15 cellular contexts compared by ENCODE assay signal in the genomic region with DNA sequence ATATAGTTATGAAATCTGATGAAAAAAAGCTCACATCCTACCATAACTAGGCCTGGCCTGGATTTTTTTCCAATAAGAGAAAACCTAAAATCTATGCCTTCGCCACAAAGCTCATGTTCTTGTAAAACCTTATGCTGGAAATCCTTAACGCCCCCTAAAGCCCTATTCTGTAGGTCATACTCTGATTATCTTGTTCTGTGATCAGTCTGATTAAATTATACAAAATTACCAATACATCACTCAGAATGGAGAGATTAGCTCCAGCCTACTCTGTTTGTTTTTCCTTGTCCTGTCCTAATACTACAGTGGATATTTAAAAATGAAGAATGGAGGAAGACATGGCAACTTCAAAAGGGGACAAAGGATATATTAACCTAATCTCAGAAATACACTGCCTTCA. TPM values are rescaled to one million over a fixed set of nuclear protein-coding genes. Genes with fewer than 3 reads are reported as not detected.
DNase-seq lines count a peak whose midpoint lies in the region; ATAC-seq and TF ChIP-seq lines count a peak whose summit lies in the region.
"Had no signal": no experiment of that assay in that cellular context is flagged by ENCODE, and none has a peak within 500 bp of the region (broad histone marks: within the 10 kb centered on the region; RNA-seq: fewer than 3 reads in every experiment).

No MANE protein-coding gene starts in this region.

- H3K4me3 Mint-ChIP-seq in central memory CD8-positive, alpha-beta T cell: no peak overlapping the region
- H3K4me3 Mint-ChIP-seq in stimulated activated effector memory CD8-positive, alpha-beta T cell treated with anti-CD3 and anti-CD28 coated beads, Interleukin-12 subunit alpha, Interleukin-12 subunit beta, amount 100 ng/mL, for 72 hours: no peak overlapping the region

- no peaks in the 10 kb centered on the region for H3K27me3 ChIP-seq in DOHH2 (ENCODE audit: control insufficient read depth, low read length)
- no peaks in the 10 kb centered on the region for H3K27me3 ChIP-seq in OCI-LY1 (ENCODE audit: insufficient read depth, low read length)
- H3K27me3 ChIP-seq: BLaER1 treated with 17β-estradiol and CSF1 and Interleukin-3, amounts not matched to agents 10 nM and 100 nM had no signal

- H3K4me1 Mint-ChIP-seq in central memory CD8-positive, alpha-beta T cell: peaks cover 71% of the 10 kb centered on the region
- H3K4me1 Mint-ChIP-seq in stimulated activated effector memory CD8-positive, alpha-beta T cell treated with anti-CD3 and anti-CD28 coated beads, Interleukin-12 subunit alpha, Interleukin-12 subunit beta, amount 100 ng/mL, for 72 hours: peaks cover 39% of the 10 kb centered on the region

- TF ChIP-seq CTCF in DOHH2 (IDR thresholded peaks at IDR 0.05; ENCODE audit: low read depth, low read length, poor library complexity, severe bottlenecking) (no peak), OCI-LY1 (IDR thresholded peaks at IDR 0.05; ENCODE audit: low read length) (no peak; the same call in 1 of the 2 replicates)

- no peak overlapping the region for H2AFZ ChIP-seq in OCI-LY1 (ENCODE audit: low read length)

- H3K4me1 ChIP-seq in DOHH2 (ENCODE audit: control insufficient read depth, low read length): peaks cover 56% of the 10 kb centered on the region
- H3K4me1 ChIP-seq in OCI-LY1 (ENCODE audit: insufficient read depth, low read length, severe bottlenecking): peaks cover 61% of the 10 kb centered on the region

- H3K27ac ChIP-seq in DOHH2 (ENCODE audit: low read depth, low read length): no peak overlapping the region
- peak overlapping the region; percentile 19 for H3K27ac ChIP-seq in OCI-LY1 (ENCODE audit: low read depth, low read length, poor library complexity, severe bottlenecking)
- H3K27ac ChIP-seq: BLaER1 treated with 17β-estradiol and CSF1 and Interleukin-3, amounts not matched to agents 10 nM and 100 nM; RWPE1 had no signal

- H3F3A ChIP-seq in DOHH2 (ENCODE audit: control insufficient read depth, insufficient read depth): peaks cover 10% of the 10 kb centered on the region
- no peaks in the 10 kb centered on the region for H3F3A ChIP-seq in OCI-LY1 (ENCODE audit: insufficient read depth, low read length)

- H3K4me3 ChIP-seq in DOHH2 (ENCODE audit: low read length): no peak overlapping the region
- H3K4me3 ChIP-seq in OCI-LY1 (ENCODE audit: low read depth, low read length, poor library complexity, severe bottlenecking): no peak overlapping the region
- H3K4me3 ChIP-seq: BLaER1 treated with 17β-estradiol and CSF1 and Interleukin-3, amounts not matched to agents 10 nM and 100 nM; HAP-1 had no signal

- no peaks in the 10 kb centered on the region for H3K27me3 Mint-ChIP-seq in central memory CD8-positive, alpha-beta T cell

- H3K36me3 ChIP-seq in DOHH2 (ENCODE audit: control insufficient read depth, low read length) (peaks cover 54% of the 10 kb centered on the region), OCI-LY1 (ENCODE audit: insufficient read depth, low read length) (peaks cover 12% of the 10 kb centered on the region)
- H3K36me3 ChIP-seq: HAP-1 had no signal

- peaks cover 10% of the 10 kb centered on the region for H3K36me3 Mint-ChIP-seq in central memory CD8-positive, alpha-beta T cell (ENCODE audit: insufficient read depth)
- H3K36me3 Mint-ChIP-seq in stimulated activated effector memory CD8-positive, alpha-beta T cell treated with anti-CD3 and anti-CD28 coated beads, Interleukin-12 subunit alpha, Interleukin-12 subunit beta, amount 100 ng/mL, for 72 hours: peaks cover 10% of the 10 kb centered on the region

- H3K9me3 Mint-ChIP-seq in central memory CD8-positive, alpha-beta T cell: no peaks in the 10 kb centered on the region
- H3K9me3 Mint-ChIP-seq in stimulated activated effector memory CD8-positive, alpha-beta T cell treated with anti-CD3 and anti-CD28 coated beads, Interleukin-12 subunit alpha, Interleukin-12 subunit beta, amount 100 ng/mL, for 72 hours: no peaks in the 10 kb centered on the region

- peaks cover 99% of the 10 kb centered on the region for H3K79me2 ChIP-seq in DOHH2 (ENCODE audit: control insufficient read depth, low read length)
- peaks cover 86% of the 10 kb centered on the region for H3K79me2 ChIP-seq in OCI-LY1 (ENCODE audit: insufficient read depth, low read length)

- H3K9ac ChIP-seq in OCI-LY1 (ENCODE audit: low read length): peak overlapping the region; percentile 12; the same call in 1 of the 2 replicates
- H3K9ac ChIP-seq: BLaER1 treated with 17β-estradiol and CSF1 and Interleukin-3, amounts not matched to agents 10 nM and 100 nM had no signal

- H3K27ac Mint-ChIP-seq in central memory CD8-positive, alpha-beta T cell (ENCODE audit: low read depth): peak overlapping the region; percentile 69
- H3K27ac Mint-ChIP-seq in stimulated activated effector memory CD8-positive, alpha-beta T cell treated with anti-CD3 and anti-CD28 coated beads, Interleukin-12 subunit alpha, Interleukin-12 subunit beta, amount 100 ng/mL, for 72 hours: peak overlapping the region; percentile 57

- ATAC-seq in central memory CD8-positive, alpha-beta T cell (replicated peaks; ENCODE audit: extremely low read depth, poor library complexity, severe bottlenecking): no peak
- ATAC-seq in stimulated activated effector memory CD8-positive, alpha-beta T cell treated with anti-CD3 and anti-CD28 coated beads, Interleukin-12 subunit alpha, Interleukin-12 subunit beta, amount 100 ng/mL, for 72 hours: no peak
- no peak for ATAC-seq in GM18870 (IDR thresholded peaks at IDR 0.05; ENCODE audit: unreplicated experiment)
- ATAC-seq: PC-3 had no signal

- H3K9me3 ChIP-seq in DOHH2 (ENCODE audit: control insufficient read depth, insufficient read depth, low read length) (peaks cover 2% of the 10 kb centered on the region; the same call in 1 of the 2 replicates), OCI-LY1 (ENCODE audit: low read length) (no peaks in the 10 kb centered on the region)
- H3K9me3 ChIP-seq: HAP-1 had no signal

- H3K9me2 ChIP-seq in DOHH2 (replicated peaks; ENCODE audit: control insufficient read depth, low read length) (no peaks in the 10 kb centered on the region), OCI-LY1 (ENCODE audit: low read depth, low read length) (no peaks in the 10 kb centered on the region)

- no peak for DNase-seq in central memory CD8-positive, alpha-beta T cell (ENCODE audit: low spot score in 2 of 2)
- DNase-seq in stimulated activated effector memory CD8-positive, alpha-beta T cell treated with anti-CD3 and anti-CD28 coated beads, Interleukin-12 subunit alpha, Interleukin-12 subunit beta, amount 100 ng/mL, for 72 hours (ENCODE audit: low spot score in 2 of 2): no peak
- DNase-seq in AG08395 (ENCODE audit: low spot score) (no peak), dermis blood vessel endothelial cell (no peak)
- DNase-seq: COR-L47, Kasumi-1, NCI-H1930, NCI-H69, PC-3 had no signal

- peaks cover 3% of the 10 kb centered on the region; the same call in 1 of the 2 replicates for H4K20me1 ChIP-seq in DOHH2 (ENCODE audit: control insufficient read depth, insufficient read depth, low read depth, low read length)
- H4K20me1 ChIP-seq in OCI-LY1 (ENCODE audit: insufficient read depth, low read length): no peaks in the 10 kb centered on the region
- H4K20me1 ChIP-seq: BLaER1 treated with 17β-estradiol and CSF1 and Interleukin-3, amounts not matched to agents 10 nM and 100 nM had no signal

- peak overlapping the region; percentile 31 for H3K4me2 ChIP-seq in DOHH2 (ENCODE audit: low read length)
- peak overlapping the region; percentile 35; the same call in 1 of the 2 replicates for H3K4me2 ChIP-seq in OCI-LY1 (ENCODE audit: low read length)

RNA-seq across cellular contexts. Expression of gene ZNF827, which starts 7.2 kb away (rescaled TPM):
- 2.5 and 4.4 TPM in 2 replicates for total RNA-seq in dermis blood vessel endothelial cell
